ENCODE assay signal across 20 cellular contexts in genomic region chr2:236541008-236541562, GRCh38. TPM values are rescaled to one million over a fixed set of nuclear protein-coding genes. Genes with fewer than 3 reads are reported as not detected.
A peak's percentile ranks its signal among the peaks of the same experiment; 100 is the strongest.
DNase-seq lines count a peak whose midpoint lies in the region; ATAC-seq lines count a peak whose summit lies in the region.
"Had no signal": no experiment of that assay in that cellular context is flagged by ENCODE, and none has a peak within 500 bp of the region (broad histone marks: within the 10 kb centered on the region; RNA-seq: fewer than 3 reads in every experiment).

No MANE protein-coding gene starts in this region.

- no peak overlapping the region for H3K4me3 Mint-ChIP-seq in activated naive CD4-positive, alpha-beta T cell treated with anti-CD3 and anti-CD28 coated beads, Interleukin-2, amount 50 U/mL, for 24 hours
- no peak overlapping the region for H3K4me3 Mint-ChIP-seq in activated naive CD8-positive, alpha-beta T cell treated with anti-CD3 and anti-CD28 coated beads for 36 hours
- H3K4me3 Mint-ChIP-seq: activated CD4-positive, alpha-beta T cell treated with anti-CD3 and anti-CD28 coated beads, Interleukin-2, amount 10 ng/mL, durations not matched to agents 24 days and 14 days had no signal

- no peak for DNase-seq in activated naive CD4-positive, alpha-beta T cell treated with anti-CD3 and anti-CD28 coated beads, Interleukin-2, amount 50 U/mL, for 16 hours
- no peak for DNase-seq in activated naive CD8-positive, alpha-beta T cell treated with anti-CD3 and anti-CD28 coated beads for 36 hours
- DNase-seq in iris pigment epithelial cell (ENCODE audit: low read depth), result peak; percentile 14
- DNase-seq in retina, result no peak
- DNase-seq in DMS53 (lab: John Stamatoyannopoulos, UW), result no peak
- DNase-seq in ecto neural progenitor cell (ENCODE audit: low spot score), result no peak
- DNase-seq: activated CD4-positive, alpha-beta T cell treated with anti-CD3 and anti-CD28 coated beads, Interleukin-2, amount 10 ng/mL, durations not matched to agents 24 days and 14 days; activated T-cell treated with anti-CD3 and anti-CD28 coated beads, Interleukin-2, amount 50 U/mL, for 1 hour; EL; heart left ventricle; KG1; naive B cell; NCI-H1048; NCI-H2029 treated with DMSO at 0.1 percent for 48 hours; NCI-H446 treated with DMSO at 0.1 percent for 48 hours; posterior cingulate gyrus; RPMI8226; thyroid gland had no signal

- no peaks in the 10 kb centered on the region for H3K27me3 Mint-ChIP-seq in activated naive CD4-positive, alpha-beta T cell treated with anti-CD3 and anti-CD28 coated beads, Interleukin-2, amount 50 U/mL, for 24 hours
- no peaks in the 10 kb centered on the region for H3K27me3 Mint-ChIP-seq in activated naive CD8-positive, alpha-beta T cell treated with anti-CD3 and anti-CD28 coated beads for 36 hours
- H3K27me3 Mint-ChIP-seq: activated CD4-positive, alpha-beta T cell treated with anti-CD3 and anti-CD28 coated beads, Interleukin-2, amount 10 ng/mL, durations not matched to agents 24 days and 14 days; naive B cell had no signal

- peak overlapping the region; percentile 68 for H3K27ac Mint-ChIP-seq in activated naive CD4-positive, alpha-beta T cell treated with anti-CD3 and anti-CD28 coated beads, Interleukin-2, amount 50 U/mL, for 24 hours
- peak overlapping the region; percentile 55 for H3K27ac Mint-ChIP-seq in activated naive CD8-positive, alpha-beta T cell treated with anti-CD3 and anti-CD28 coated beads for 36 hours
- H3K27ac Mint-ChIP-seq: activated CD4-positive, alpha-beta T cell treated with anti-CD3 and anti-CD28 coated beads, Interleukin-2, amount 10 ng/mL, durations not matched to agents 24 days and 14 days had no signal

- peaks cover 87% of the 10 kb centered on the region for H3K4me1 Mint-ChIP-seq in activated naive CD4-positive, alpha-beta T cell treated with anti-CD3 and anti-CD28 coated beads, Interleukin-2, amount 50 U/mL, for 24 hours
- peaks cover 64% of the 10 kb centered on the region for H3K4me1 Mint-ChIP-seq in activated naive CD8-positive, alpha-beta T cell treated with anti-CD3 and anti-CD28 coated beads for 36 hours

- no peak for ATAC-seq in HG03159 (IDR thresholded peaks at IDR 0.05; ENCODE audit: unreplicated experiment)
- ATAC-seq: heart left ventricle had no signal

- H3K9me3 Mint-ChIP-seq in activated naive CD4-positive, alpha-beta T cell treated with anti-CD3 and anti-CD28 coated beads, Interleukin-2, amount 50 U/mL, for 24 hours, result no peaks in the 10 kb centered on the region
- peaks cover 6% of the 10 kb centered on the region for H3K9me3 Mint-ChIP-seq in activated naive CD8-positive, alpha-beta T cell treated with anti-CD3 and anti-CD28 coated beads for 36 hours

- H3K36me3 Mint-ChIP-seq in activated naive CD4-positive, alpha-beta T cell treated with anti-CD3 and anti-CD28 coated beads, Interleukin-2, amount 50 U/mL, for 24 hours, result peaks cover 28% of the 10 kb centered on the region
- peaks cover 37% of the 10 kb centered on the region for H3K36me3 Mint-ChIP-seq in activated naive CD8-positive, alpha-beta T cell treated with anti-CD3 and anti-CD28 coated beads for 36 hours

RNA-seq across cellular contexts. Expression of gene ACKR3, which starts 28.5 kb away (rescaled TPM):
- total RNA-seq in activated naive CD8-positive, alpha-beta T cell treated with anti-CD3 and anti-CD28 coated beads for 36 hours, result 1 to 10 TPM; 1.3 to 1.5 TPM
